Comparison of ENCODE assay signal across 12 cellular contexts in the genomic region with DNA sequence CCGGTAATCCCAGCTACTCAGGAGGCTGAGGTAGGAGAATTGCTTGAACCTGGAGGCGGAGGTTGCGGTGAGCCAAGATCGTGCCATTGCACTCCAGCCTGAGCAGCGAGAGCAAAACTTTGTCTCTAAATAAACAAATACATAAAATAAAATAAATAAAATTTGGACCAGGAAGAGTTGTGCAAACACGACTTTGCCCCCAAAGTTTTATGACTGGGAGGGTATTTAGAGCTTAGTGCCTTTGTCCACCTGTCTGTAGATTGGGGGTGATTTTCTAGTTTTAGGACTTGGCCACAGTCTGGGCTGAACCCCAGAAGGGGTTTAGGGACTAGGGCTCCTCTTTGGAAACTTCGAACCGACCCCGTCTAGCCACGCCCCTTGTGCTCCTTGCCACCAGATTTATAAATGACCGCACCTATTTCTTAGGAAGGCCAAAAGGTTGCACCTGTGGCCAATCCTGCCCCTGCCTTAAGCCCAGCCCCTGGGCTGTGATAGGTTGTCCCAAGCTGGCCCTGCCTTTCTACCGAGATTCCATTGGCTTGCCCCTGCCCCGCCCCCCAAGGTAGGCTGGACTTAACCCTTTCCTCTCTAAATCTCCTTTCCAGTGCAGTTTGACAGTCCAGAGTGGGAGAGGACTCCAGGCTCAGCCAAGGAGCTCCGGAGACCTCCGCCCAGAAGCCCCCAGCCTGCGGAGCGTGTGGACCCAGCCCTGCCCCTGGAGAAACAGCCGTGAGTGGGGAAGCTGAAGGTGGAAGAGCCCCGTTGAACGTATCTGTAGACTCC. TPM values are rescaled to one million over a fixed set of nuclear protein-coding genes. Genes with fewer than 3 reads are reported as not detected.
DNase-seq lines count a peak whose midpoint lies in the region; ATAC-seq and TF ChIP-seq lines count a peak whose summit lies in the region.
"Had no signal": no experiment of that assay in that cellular context is flagged by ENCODE, and none has a peak within 500 bp of the region (broad histone marks: within the 10 kb centered on the region; RNA-seq: fewer than 3 reads in every experiment).

No MANE protein-coding gene starts in this region.

- CTCF ChIA-PET in HEK293 (lab: Yijun Ruan, JAX) = interaction anchor here (0.6 to 0.7 kb wide), 2 partner anchors 138 to 235 kb away, joined by 3 to 4 read pairs; no protein-coding TSS in a partner anchor

- H3K4me1 ChIP-seq in HEK293 (ENCODE audit: control insufficient read depth, insufficient read depth, low read length) (no peaks in the 10 kb centered on the region; the same call in 1 of the 2 replicates), iPS-18a (ENCODE audit: control insufficient read depth, low read depth, low read length) (no peaks in the 10 kb centered on the region)

- no peak overlapping the region for H3K9ac ChIP-seq in iPS-18a (ENCODE audit: low read length)

- no peaks in the 10 kb centered on the region for H3K9me3 Mint-ChIP-seq in activated T-helper 1 cell treated with anti-CD3 and anti-CD28 coated beads, Interleukin-12 subunit alpha, Interleukin-12 subunit beta, Interleukin-2, Interleukin-4 antibody, amounts not matched to agents 30 ng/mL and 10 ng/mL and 1 ng/mL, durations not matched to agents 14 hours and 24 hours and 36 hours
- H3K9me3 Mint-ChIP-seq: activated CD4-positive, alpha-beta T cell treated with anti-CD3 and anti-CD28 coated beads, Interleukin-2, amount 10 ng/mL, durations not matched to agents 24 days and 14 days had no signal

- DNase-seq in AG08395 (ENCODE audit: low spot score) (peak; percentile 40), SHP77 (lab: John Stamatoyannopoulos, UW) (peak; percentile 33 to 50), NCI-H2107 (lab: John Stamatoyannopoulos, UW) (no peak)
- no peak for DNase-seq in activated T-helper 1 cell treated with anti-CD3 and anti-CD28 coated beads, Interleukin-12 subunit alpha, Interleukin-12 subunit beta, Interleukin-2, Interleukin-4 antibody, amounts not matched to agents 30 ng/mL and 10 ng/mL and 1 ng/mL, durations not matched to agents 14 hours and 24 hours and 36 hours (ENCODE audit: low spot score)
- DNase-seq: activated CD4-positive, alpha-beta T cell treated with anti-CD3 and anti-CD28 coated beads, Interleukin-2, amount 10 ng/mL, durations not matched to agents 24 days and 14 days; NCI-H446 treated with DMSO at 0.1 percent for 48 hours had no signal

- H3K27me3 Mint-ChIP-seq in activated T-helper 1 cell treated with anti-CD3 and anti-CD28 coated beads, Interleukin-12 subunit alpha, Interleukin-12 subunit beta, Interleukin-2, Interleukin-4 antibody, amounts not matched to agents 30 ng/mL and 10 ng/mL and 1 ng/mL, durations not matched to agents 14 hours and 24 hours and 36 hours (ENCODE audit: insufficient read depth) = peaks cover 19% of the 10 kb centered on the region

- H3K4me3 ChIP-seq in HEK293 (ENCODE audit: low read depth, low read length) (no peak overlapping the region), iPS-18a (ENCODE audit: low read length) (peak overlapping the region; percentile 43)
- H3K4me3 ChIP-seq: ascending aorta had no signal

- no peak for TF ChIP-seq CTCF in HEK293 (tag by site-specific recombination; IDR thresholded peaks at IDR 0.05)

- no peak overlapping the region for H3K27ac ChIP-seq in HEK293 (ENCODE audit: extremely low read depth, low read depth, low read length)
- H3K27ac ChIP-seq in iPS-18a (ENCODE audit: low read length) = no peak overlapping the region
- H3K27ac ChIP-seq: ascending aorta, neutrophil had no signal

- H3K27ac Mint-ChIP-seq in activated T-helper 1 cell treated with anti-CD3 and anti-CD28 coated beads, Interleukin-12 subunit alpha, Interleukin-12 subunit beta, Interleukin-2, Interleukin-4 antibody, amounts not matched to agents 30 ng/mL and 10 ng/mL and 1 ng/mL, durations not matched to agents 14 hours and 24 hours and 36 hours = no peak overlapping the region
- H3K27ac Mint-ChIP-seq: activated CD4-positive, alpha-beta T cell treated with anti-CD3 and anti-CD28 coated beads, Interleukin-2, amount 10 ng/mL, durations not matched to agents 24 days and 14 days had no signal

- peaks cover 41% of the 10 kb centered on the region for H3K27me3 ChIP-seq in iPS-18a (ENCODE audit: control insufficient read depth, insufficient read depth, low read length)

- no peaks in the 10 kb centered on the region for H3K4me1 Mint-ChIP-seq in activated T-helper 1 cell treated with anti-CD3 and anti-CD28 coated beads, Interleukin-12 subunit alpha, Interleukin-12 subunit beta, Interleukin-2, Interleukin-4 antibody, amounts not matched to agents 30 ng/mL and 10 ng/mL and 1 ng/mL, durations not matched to agents 14 hours and 24 hours and 36 hours (ENCODE audit: low read depth)

- no peak overlapping the region for H3K4me3 Mint-ChIP-seq in activated T-helper 1 cell treated with anti-CD3 and anti-CD28 coated beads, Interleukin-12 subunit alpha, Interleukin-12 subunit beta, Interleukin-2, Interleukin-4 antibody, amounts not matched to agents 30 ng/mL and 10 ng/mL and 1 ng/mL, durations not matched to agents 14 hours and 24 hours and 36 hours
- H3K4me3 Mint-ChIP-seq: activated CD4-positive, alpha-beta T cell treated with anti-CD3 and anti-CD28 coated beads, Interleukin-2, amount 10 ng/mL, durations not matched to agents 24 days and 14 days had no signal

- no peak for ATAC-seq in GM19452 (IDR thresholded peaks at IDR 0.05; ENCODE audit: unreplicated experiment)
- ATAC-seq in HG03378 (IDR thresholded peaks at IDR 0.05; ENCODE audit: unreplicated experiment) = no peak

- intact Hi-C loops in activated T-helper 1 cell treated with anti-CD3 and anti-CD28 coated beads, Interleukin-12 subunit alpha, Interleukin-12 subunit beta, Interleukin-2, Interleukin-4 antibody, amounts not matched to agents 30 ng/mL and 10 ng/mL and 1 ng/mL, durations not matched to agents 14 hours and 24 hours and 36 hours (cut with micrococcal nuclease) = no loop called here

- H3K36me3 ChIP-seq in HEK293 (ENCODE audit: control insufficient read depth in 2 of 2, insufficient read depth in 1 of 2, low read length in 2 of 2) (no peaks in the 10 kb centered on the region), iPS-18a (ENCODE audit: control insufficient read depth, low read depth, low read length) (no peaks in the 10 kb centered on the region)
- H3K36me3 ChIP-seq: ascending aorta, neutrophil had no signal

- no peaks in the 10 kb centered on the region for H3K36me3 Mint-ChIP-seq in activated T-helper 1 cell treated with anti-CD3 and anti-CD28 coated beads, Interleukin-12 subunit alpha, Interleukin-12 subunit beta, Interleukin-2, Interleukin-4 antibody, amounts not matched to agents 30 ng/mL and 10 ng/mL and 1 ng/mL, durations not matched to agents 14 hours and 24 hours and 36 hours (ENCODE audit: low read depth)

- POLR2A ChIA-PET in HEK293 (lab: Yijun Ruan, JAX) = interaction anchor here (0.6 to 2.2 kb wide), 3 partner anchors 37 to 473 kb away, joined by 3 to 8 read pairs (median 4); partner anchors contain the start of gene YJU2

- H3K9me3 ChIP-seq in HEK293 (ENCODE audit: control insufficient read depth, insufficient read depth, low read depth, low read length) (no peaks in the 10 kb centered on the region), iPS-18a (ENCODE audit: control insufficient read depth, low read depth, low read length) (no peaks in the 10 kb centered on the region)
- H3K9me3 ChIP-seq: ascending aorta, neutrophil had no signal

TF ChIP-seq in HEK293, 187 proteins besides CTCF, POLR2A, EP300 and RAD21 (continues in another document):
- peak; percentile 85 for TF ChIP-seq SCRT1 (tag by site-specific recombination; IDR thresholded peaks at IDR 0.05; ENCODE audit: borderline replicate concordance)
- TF ChIP-seq TSHZ1 (tag by site-specific recombination; IDR thresholded peaks at IDR 0.05; ENCODE audit: borderline replicate concordance) = no peak
- peak; percentile 77 for TF ChIP-seq SCRT2 (tag by site-specific recombination; IDR thresholded peaks at IDR 0.05)

RNA-seq across cellular contexts. Expression of gene SHD, which starts 5.3 kb away (rescaled TPM):
- not detected in 2 replicates for total RNA-seq in activated T-helper 1 cell treated with anti-CD3 and anti-CD28 coated beads, Interleukin-12 subunit alpha, Interleukin-12 subunit beta, Interleukin-2, Interleukin-4 antibody, amounts not matched to agents 30 ng/mL and 10 ng/mL and 1 ng/mL, durations not matched to agents 14 hours and 24 hours and 36 hours
- total RNA-seq: activated CD4-positive, alpha-beta T cell treated with anti-CD3 and anti-CD28 coated beads, Interleukin-2, amount 10 ng/mL, durations not matched to agents 24 days and 14 days; ascending aorta had no signal

RNA-seq across cellular contexts. Expression of gene TMIGD2, which starts 17.8 kb away (rescaled TPM):
- total RNA-seq in activated T-helper 1 cell treated with anti-CD3 and anti-CD28 coated beads, Interleukin-12 subunit alpha, Interleukin-12 subunit beta, Interleukin-2, Interleukin-4 antibody, amounts not matched to agents 30 ng/mL and 10 ng/mL and 1 ng/mL, durations not matched to agents 14 hours and 24 hours and 36 hours = 11.0 and 13.2 TPM in 2 replicates
- total RNA-seq: ascending aorta had no signal

RNA-seq across cellular contexts. Expression of gene FSD1, which starts 20.0 kb away (rescaled TPM):
- total RNA-seq in activated T-helper 1 cell treated with anti-CD3 and anti-CD28 coated beads, Interleukin-12 subunit alpha, Interleukin-12 subunit beta, Interleukin-2, Interleukin-4 antibody, amounts not matched to agents 30 ng/mL and 10 ng/mL and 1 ng/mL, durations not matched to agents 14 hours and 24 hours and 36 hours = 39.1 and 46.5 TPM in 2 replicates
- total RNA-seq: ascending aorta had no signal

RNA-seq across cellular contexts. Expression of gene YJU2, which starts 37.5 kb away (rescaled TPM):
- total RNA-seq in activated T-helper 1 cell treated with anti-CD3 and anti-CD28 coated beads, Interleukin-12 subunit alpha, Interleukin-12 subunit beta, Interleukin-2, Interleukin-4 antibody, amounts not matched to agents 30 ng/mL and 10 ng/mL and 1 ng/mL, durations not matched to agents 14 hours and 24 hours and 36 hours = 36.8 and 40.6 TPM in 2 replicates

RNA-seq across cellular contexts. Expression of gene STAP2, which starts 54.3 kb away (rescaled TPM):
- total RNA-seq in activated T-helper 1 cell treated with anti-CD3 and anti-CD28 coated beads, Interleukin-12 subunit alpha, Interleukin-12 subunit beta, Interleukin-2, Interleukin-4 antibody, amounts not matched to agents 30 ng/mL and 10 ng/mL and 1 ng/mL, durations not matched to agents 14 hours and 24 hours and 36 hours = 12.9 and 15.0 TPM in 2 replicates

Comparison
In these comparisons a context has a peak if more than half of its experiments do, and no peak if none do; other contexts are left out.
1. DNase-seq: peak in AG08395 (single experiment) and SHP77 (2 of 2); none in activated T-helper 1 cell treated with anti-CD3 and anti-CD28 coated beads, Interleukin-12 subunit alpha, Interleukin-12 subunit beta, Interleukin-2, Interleukin-4 antibody, amounts not matched to agents 30 ng/mL and 10 ng/mL and 1 ng/mL, durations not matched to agents 14 hours and 24 hours and 36 hours (single experiment) and NCI-H2107 (single experiment).